ENCODE assay signal across 7 cellular contexts in the genomic region with DNA sequence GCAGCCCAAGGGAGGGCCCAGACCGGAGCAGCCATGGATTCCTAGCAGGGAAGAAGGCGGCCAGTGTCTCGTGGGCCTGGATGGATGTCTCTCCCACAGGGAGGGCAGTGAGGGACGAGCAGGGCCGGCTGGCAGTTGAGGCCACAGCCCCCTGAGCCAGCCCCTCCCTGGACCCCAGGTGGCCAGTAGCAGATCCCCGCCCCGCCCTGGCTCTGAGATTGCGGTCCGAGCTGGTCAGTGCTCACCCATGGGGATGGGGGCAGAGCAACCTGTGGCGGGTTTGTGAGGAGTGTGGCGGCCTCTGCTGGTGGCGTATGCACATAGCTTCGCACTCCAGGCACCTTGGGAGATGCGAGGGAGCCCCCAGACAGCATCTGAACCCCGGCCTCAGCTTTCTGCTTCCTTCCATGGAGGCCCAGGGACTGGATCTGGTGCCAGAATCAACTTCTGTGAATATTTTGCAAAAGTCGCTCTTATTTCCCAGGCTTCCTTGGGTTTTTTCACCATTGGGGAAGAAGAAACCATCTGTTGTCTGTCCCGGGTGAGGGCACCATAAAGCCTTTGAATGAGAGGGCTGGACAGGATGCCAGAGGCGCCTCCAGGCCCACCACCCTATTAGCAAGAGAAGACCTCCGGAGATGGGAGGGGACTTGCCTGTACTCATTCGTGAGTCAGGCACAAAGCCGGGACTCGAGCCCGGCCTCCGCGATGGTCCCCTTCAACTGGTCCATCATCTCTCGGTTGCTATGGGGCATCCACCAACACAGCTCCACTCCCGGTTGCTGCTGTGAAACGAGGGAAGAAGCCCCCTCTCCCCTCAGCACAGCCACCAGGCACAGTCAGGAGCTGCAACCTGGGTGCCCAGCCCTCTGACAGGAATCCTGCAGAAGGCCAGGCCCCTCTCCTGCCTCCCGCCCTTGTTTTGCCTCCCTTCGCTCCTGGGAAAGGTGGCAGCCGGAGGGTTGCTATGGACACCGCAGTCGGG. TPM values are rescaled to one million over a fixed set of nuclear protein-coding genes. Genes with fewer than 3 reads are reported as not detected.
DNase-seq lines count a peak whose midpoint lies in the region; ATAC-seq and TF ChIP-seq lines count a peak whose summit lies in the region.

No MANE protein-coding gene starts in this region.

- H3K36me3 ChIP-seq in RWPE2 (ENCODE audit: low read depth) (no peaks in the 10 kb centered on the region), thoracic aorta (no peaks in the 10 kb centered on the region)

- ATAC-seq in GM18502 (IDR thresholded peaks at IDR 0.05; ENCODE audit: poor library complexity, unreplicated experiment) = peak; percentile 73
- ATAC-seq in RWPE2 (ENCODE audit: low read depth) = peak; percentile 87
- peak; percentile 88 for ATAC-seq in activated T-helper 17 cell treated with anti-CD3 and anti-CD28 coated beads, Interleukin-2, amount 50 U/mL, for 72 hours (replicated peaks)
- ATAC-seq in foreskin keratinocyte = peak; percentile 70
- peak; percentile 76 for ATAC-seq in omental fat pad (ENCODE audit: low FRiP score)
- ATAC-seq in thoracic aorta (ENCODE audit: insufficient number of reproducible peaks, low FRiP score, low read depth) = no peak

- H3K9me3 ChIP-seq in RWPE2 (ENCODE audit: severe bottlenecking) = no peaks in the 10 kb centered on the region
- H3K9me3 ChIP-seq in thoracic aorta = no peaks in the 10 kb centered on the region

- TF ChIP-seq CTCF in RWPE2 (IDR thresholded peaks at IDR 0.05; ENCODE audit: poor library complexity, severe bottlenecking) = peak; percentile 90
- peak; percentile 86 for TF ChIP-seq CTCF in foreskin keratinocyte (conservative IDR thresholded peaks at IDR 0.05)
- peak in 1 of 3 donors; percentile 57 for TF ChIP-seq CTCF in omental fat pad (IDR thresholded peaks at IDR 0.05)
- peak; percentile 86 for TF ChIP-seq CTCF in thoracic aorta (IDR thresholded peaks at IDR 0.05)

- no peaks in the 10 kb centered on the region for H3K9me3 Mint-ChIP-seq in activated T-helper 17 cell treated with anti-CD3 and anti-CD28 coated beads, Interleukin-2, amount 50 U/mL, for 72 hours

- DNase-seq in LHCN-M2 (ENCODE audit: low read depth) (peak; percentile 58), RWPE2 (ENCODE audit: low spot score) (no peak), foreskin keratinocyte (no peak), omental fat pad (ENCODE audit: low spot score) (peak; percentile 66), thoracic aorta (ENCODE audit: low spot score) (peak; percentile 43)

- no peaks in the 10 kb centered on the region for H3K36me3 Mint-ChIP-seq in activated T-helper 17 cell treated with anti-CD3 and anti-CD28 coated beads, Interleukin-2, amount 50 U/mL, for 72 hours (ENCODE audit: low read depth)

- no peaks in the 10 kb centered on the region for H3K27me3 ChIP-seq in RWPE2 (ENCODE audit: insufficient read depth, poor library complexity, severe bottlenecking)
- peaks cover 18% of the 10 kb centered on the region for H3K27me3 ChIP-seq in foreskin keratinocyte
- H3K27me3 ChIP-seq in thoracic aorta (replicated peaks; ENCODE audit: insufficient read depth) = no peaks in the 10 kb centered on the region

- no peak overlapping the region for H3K27ac Mint-ChIP-seq in activated T-helper 17 cell treated with anti-CD3 and anti-CD28 coated beads, Interleukin-2, amount 50 U/mL, for 72 hours

- H3K4me1 ChIP-seq in RWPE2 (ENCODE audit: insufficient read depth, poor library complexity, severe bottlenecking) = peaks cover 4% of the 10 kb centered on the region
- H3K4me1 ChIP-seq in foreskin keratinocyte = no peaks in the 10 kb centered on the region
- no peaks in the 10 kb centered on the region for H3K4me1 ChIP-seq in thoracic aorta (ENCODE audit: control insufficient read depth in 1 of 2, low read depth in 2 of 2)

- H3K27ac ChIP-seq in RWPE2 (ENCODE audit: poor library complexity, severe bottlenecking) (no peak overlapping the region), foreskin keratinocyte (no peak overlapping the region), thoracic aorta (no peak overlapping the region)

- no peak overlapping the region for H3K4me3 Mint-ChIP-seq in activated T-helper 17 cell treated with anti-CD3 and anti-CD28 coated beads, Interleukin-2, amount 50 U/mL, for 72 hours

- H3K27me3 Mint-ChIP-seq in activated T-helper 17 cell treated with anti-CD3 and anti-CD28 coated beads, Interleukin-2, amount 50 U/mL, for 72 hours = peaks cover 9% of the 10 kb centered on the region

- peaks cover 5% of the 10 kb centered on the region for H3K4me1 Mint-ChIP-seq in activated T-helper 17 cell treated with anti-CD3 and anti-CD28 coated beads, Interleukin-2, amount 50 U/mL, for 72 hours

- H3K4me3 ChIP-seq in RWPE2 (ENCODE audit: severe bottlenecking) (no peak overlapping the region), thoracic aorta (no peak overlapping the region)

RNA-seq across cellular contexts. Expression of gene KCNN3, which starts 8.6 kb away (rescaled TPM):
- total RNA-seq in LHCN-M2 (2014; rRNA removed) = 0.38 and 2.8 TPM in 2 replicates
- polyA plus RNA-seq in LHCN-M2 (2012) = 1.2 TPM
- total RNA-seq in activated T-helper 17 cell treated with anti-CD3 and anti-CD28 coated beads, Interleukin-2, amount 50 U/mL, for 72 hours = under 1 TPM; 0.11 to 0.37 TPM
- total RNA-seq in foreskin keratinocyte = under 0.01 TPM in 1 of 2 replicates, not detected in the other
- not detected in 2 replicates for polyA plus RNA-seq in foreskin keratinocyte
- total RNA-seq in omental fat pad = 1 to 10 TPM in 2 of 4 donors, under 1 TPM in 2; 0.24 to 2.4 (median 0.95) TPM
- total RNA-seq in thoracic aorta = 1 to 10 TPM in 1 of 2 donors, under 1 TPM in 1; 0.95 to 1.8 TPM

RNA-seq across cellular contexts. Expression of gene PMVK, which starts 57.9 kb away (rescaled TPM):
- total RNA-seq in LHCN-M2 (2014; rRNA removed) (8.0 and 9.1 TPM in 2 replicates), foreskin keratinocyte (18.2 and 22.0 TPM in 2 replicates), omental fat pad (10 to 100 TPM in 2 of 4 donors, 1 to 10 TPM in 2; 7.4 to 16.2 (median 12.1) TPM), thoracic aorta (10 to 100 TPM in 1 of 2 donors, 1 to 10 TPM in 1; 9.7 to 13.8 TPM)
- 65.2 TPM for polyA plus RNA-seq in LHCN-M2 (2012)
- total RNA-seq in activated T-helper 17 cell treated with anti-CD3 and anti-CD28 coated beads, Interleukin-2, amount 50 U/mL, for 72 hours = 10 to 100 TPM; 38.6 to 66.9 TPM
- 50.9 and 55.2 TPM in 2 replicates for polyA plus RNA-seq in foreskin keratinocyte

Comparison
In these comparisons a context has a peak if more than half of its experiments do, and no peak if none do; other contexts are left out.
1. DNase-seq: peak in LHCN-M2 (single experiment), omental fat pad (single experiment) and thoracic aorta (single experiment); none in RWPE2 (single experiment) and foreskin keratinocyte (0 of 2).